ENCODE assay signal across 14 cellular contexts in genomic region chr2:128531856-128532255, GRCh38.
DNase-seq lines count a peak whose midpoint lies in the region; ATAC-seq and TF ChIP-seq lines count a peak whose summit lies in the region.
"Had no signal": no experiment of that assay in that cellular context is flagged by ENCODE, and none has a peak within 500 bp of the region (broad histone marks: within the 10 kb centered on the region; RNA-seq: fewer than 3 reads in every experiment).

No MANE protein-coding gene starts in this region.

- in situ Hi-C loops in IMR-90 (cut with MboI; ENCODE audit: low sequenced_read_pairs) = loop anchor here (10.0 kb wide), 1 partner anchor 207 kb away; no protein-coding TSS in a partner anchor

- H3K23ac ChIP-seq in IMR-90 (ENCODE audit: low read depth, low read length) = no peak overlapping the region

- H3K56ac ChIP-seq in IMR-90 (ENCODE audit: extremely low read depth, insufficient read depth, low read length) = no peak overlapping the region

- no TSS peak for BruUV-seq in IMR-90 (replicated peaks; lab: Mats Ljungman, UMichigan)

- peak; percentile 25 for TF ChIP-seq CTCF in CD14-positive monocyte (IDR thresholded peaks at IDR 0.05)
- 0 out of 2 replicates have a peak, but pooled peaks have one; percentile 17 for TF ChIP-seq CTCF in IMR-90 (conservative IDR thresholded peaks at IDR 0.05; ENCODE audit: low read depth, low read length)
- TF ChIP-seq CTCF in VCaP (conservative IDR thresholded peaks at IDR 0.05) = peak; percentile 37
- TF ChIP-seq CTCF in left lung (IDR thresholded peaks at IDR 0.05) = no peak

- H3K79me1 ChIP-seq in IMR-90 (ENCODE audit: low read depth in 1 of 2, low read length in 2 of 2) = no peaks in the 10 kb centered on the region

- H3K4me1 Mint-ChIP-seq in CD14-positive monocyte = peaks cover 12% of the 10 kb centered on the region
- H3K4me1 Mint-ChIP-seq: activated naive CD8-positive, alpha-beta T cell treated with anti-CD3 and anti-CD28 coated beads, Interleukin-2, amount 10 ng/mL, durations not matched to agents 7 days and 5 days had no signal

- TF ChIP-seq RAD21 in IMR-90 (IDR thresholded peaks at IDR 0.05; ENCODE audit: low read length) = 0 out of 2 replicates have a peak, but pooled peaks have one; percentile 2

- no peak overlapping the region for H3K4me3 ChIP-seq in IMR-90 (ENCODE audit: insufficient read depth, low read depth, low read length)
- no peak overlapping the region for H3K4me3 ChIP-seq in left lung
- H3K4me3 ChIP-seq: sigmoid colon had no signal

- TF ChIP-seq POLR2A in IMR-90 (IDR thresholded peaks at IDR 0.05; ENCODE audit: low read depth, low read length) = no peak

- dilution Hi-C loops in IMR-90 (cut with HindIII; ENCODE audit: low sequenced_read_pairs, unreplicated experiment) = no loop called here

- no peaks in the 10 kb centered on the region for H3K36me3 Mint-ChIP-seq in CD14-positive monocyte
- H3K36me3 Mint-ChIP-seq: activated naive CD8-positive, alpha-beta T cell treated with anti-CD3 and anti-CD28 coated beads, Interleukin-2, amount 10 ng/mL, durations not matched to agents 7 days and 5 days; CD4-positive, alpha-beta memory T cell; T-cell had no signal

- POLR2A ChIA-PET in IMR-90 (lab: Charles Lee; ENCODE audit: unreplicated experiment) = no interaction called here

- CTCF ChIA-PET in IMR-90 (lab: Yijun Ruan, JAX) = no interaction called here

- no peak for DNase-seq in CD14-positive monocyte (ENCODE audit: low spot score)
- no peak for DNase-seq in IMR-90
- no peak for DNase-seq in left lobe of liver (ENCODE audit: low spot score)
- no peak for DNase-seq in left lung
- no peak for DNase-seq in amniotic stem cell (lab: John Stamatoyannopoulos, UW)
- no peak for DNase-seq in activated CD4-positive, alpha-beta T cell treated with anti-CD3 and anti-CD28 coated beads, Interleukin-2, amount 50 U/mL, for 1 hour
- DNase-seq: activated naive CD8-positive, alpha-beta T cell treated with anti-CD3 and anti-CD28 coated beads, Interleukin-2, amount 10 ng/mL, durations not matched to agents 7 days and 5 days; CD4-positive, alpha-beta memory T cell; NCI-H1048; NK-92 treated with Interleukin-12 subunit alpha and Interleukin-12 subunit beta, amount 100 ng/mL, for 24 hours; sigmoid colon; T-cell had no signal

- no peak overlapping the region for H2BK120ac ChIP-seq in IMR-90 (ENCODE audit: low read depth, low read length)

- H4K91ac ChIP-seq in IMR-90 (ENCODE audit: insufficient read depth, low read depth, low read length) = no peak overlapping the region

- no peak overlapping the region for H2BK5ac ChIP-seq in IMR-90 (ENCODE audit: low read depth, low read length, poor library complexity, severe bottlenecking)

- H3K36me3 ChIP-seq in IMR-90 (ENCODE audit: control insufficient read depth, insufficient read depth, low read length) = no peaks in the 10 kb centered on the region
- H3K36me3 ChIP-seq in left lung = no peaks in the 10 kb centered on the region
- H3K36me3 ChIP-seq: sigmoid colon had no signal

- peak overlapping the region in 1 of 7 donors; percentile 16 for H3K27ac Mint-ChIP-seq in CD14-positive monocyte
- H3K27ac Mint-ChIP-seq: activated naive CD8-positive, alpha-beta T cell treated with anti-CD3 and anti-CD28 coated beads, Interleukin-2, amount 10 ng/mL, durations not matched to agents 7 days and 5 days; CD4-positive, alpha-beta memory T cell; T-cell had no signal

- no peak overlapping the region for H3K14ac ChIP-seq in IMR-90 (replicated peaks; ENCODE audit: low read depth, low read length)

- no peaks in the 10 kb centered on the region; the same call in 1 of the 2 replicates for H3K27me3 ChIP-seq in IMR-90 (ENCODE audit: control insufficient read depth, insufficient read depth, low read length)
- H3K27me3 ChIP-seq in left lung = no peaks in the 10 kb centered on the region
- H3K27me3 ChIP-seq: sigmoid colon had no signal

- H3K4me1 ChIP-seq in IMR-90 (ENCODE audit: control insufficient read depth, insufficient read depth, low read length) = peaks cover under 1% of the 10 kb centered on the region; the same call in 1 of the 2 replicates
- no peaks in the 10 kb centered on the region for H3K4me1 ChIP-seq in left lung
- H3K4me1 ChIP-seq: sigmoid colon had no signal

- H3K9me1 ChIP-seq in IMR-90 (ENCODE audit: insufficient read depth, low read length) = no peaks in the 10 kb centered on the region; the same call in none of the 2 replicates

- no peak overlapping the region for H2AK9ac ChIP-seq in IMR-90 (replicated peaks; ENCODE audit: low read depth, low read length, poor library complexity)

- H3K27ac ChIP-seq in IMR-90 (ENCODE audit: insufficient read depth, low read length) (no peak overlapping the region), VCaP (no peak overlapping the region), left lung (no peak overlapping the region)
- H3K27ac ChIP-seq: sigmoid colon had no signal

- H2BK20ac ChIP-seq in IMR-90 (ENCODE audit: low read depth, low read length) = no peak overlapping the region

- no peak overlapping the region for H3K4me2 ChIP-seq in IMR-90 (ENCODE audit: low read depth, low read length)

- no peak overlapping the region for H3K18ac ChIP-seq in IMR-90 (ENCODE audit: low read depth, low read length)

- H3K9ac ChIP-seq in IMR-90 (ENCODE audit: low read depth, low read length) = no peak overlapping the region

- no peak overlapping the region for H2AFZ ChIP-seq in IMR-90 (replicated peaks; ENCODE audit: low read length, poor library complexity)

- no peak overlapping the region for H3K4ac ChIP-seq in IMR-90 (ENCODE audit: low read depth, low read length)

- H3K4me3 Mint-ChIP-seq in CD14-positive monocyte = no peak overlapping the region
- H3K4me3 Mint-ChIP-seq: activated naive CD8-positive, alpha-beta T cell treated with anti-CD3 and anti-CD28 coated beads, Interleukin-2, amount 10 ng/mL, durations not matched to agents 7 days and 5 days; CD4-positive, alpha-beta memory T cell; T-cell had no signal

- no peaks in the 10 kb centered on the region for H4K20me1 ChIP-seq in IMR-90 (ENCODE audit: insufficient read depth, low read length)

- no peak overlapping the region for H4K8ac ChIP-seq in IMR-90 (ENCODE audit: low read depth in 2 of 2, low read length in 2 of 2)

- no peak for ATAC-seq in IMR-90 (ENCODE audit: low read depth)
- peak; percentile 27 for ATAC-seq in left lobe of liver
- ATAC-seq in GM21447 (IDR thresholded peaks at IDR 0.05; ENCODE audit: unreplicated experiment) = no peak
- no peak for ATAC-seq in left lung
- ATAC-seq: T-cell had no signal

- intact Hi-C loops in CD14-positive monocyte (cut with micrococcal nuclease) (loop anchor here in 1 of 2 donors (5.0 kb wide), 1 partner anchor 210 kb away; no protein-coding TSS in a partner anchor), IMR-90 (cut with micrococcal nuclease) (loop anchor here (1.0 kb wide), 1 partner anchor 210 kb away; no protein-coding TSS in a partner anchor), left lung (cut with DNase I) (no loop called here)

- no peak overlapping the region for H2BK15ac ChIP-seq in IMR-90 (ENCODE audit: low read depth, low read length)

- peaks cover 0 to 6% (median 1%) of the 10 kb centered on the region in 3 donors for H3K27me3 Mint-ChIP-seq in CD14-positive monocyte (ENCODE audit: low read depth in 3 of 3)

- no peak overlapping the region for H2AK5ac ChIP-seq in IMR-90 (ENCODE audit: low read depth, low read length)

- H4K5ac ChIP-seq in IMR-90 (ENCODE audit: low read depth, low read length) = no peak overlapping the region

- H3K9me3 Mint-ChIP-seq in CD14-positive monocyte = peaks cover 0 to 2% (median 0%) of the 10 kb centered on the region in 7 donors
- H3K9me3 Mint-ChIP-seq: activated naive CD8-positive, alpha-beta T cell treated with anti-CD3 and anti-CD28 coated beads, Interleukin-2, amount 10 ng/mL, durations not matched to agents 7 days and 5 days; CD4-positive, alpha-beta memory T cell; T-cell had no signal

- H3K9me3 ChIP-seq in IMR-90 (ENCODE audit: control insufficient read depth, insufficient read depth, low read length) (no peaks in the 10 kb centered on the region), left lung (no peaks in the 10 kb centered on the region)
- H3K9me3 ChIP-seq: sigmoid colon had no signal

TF ChIP-seq in IMR-90, 13 proteins besides CTCF, POLR2A, EP300 and RAD21:
- TF ChIP-seq SMC3 (IDR thresholded peaks at IDR 0.05; ENCODE audit: low read depth, low read length) (no peak), FOS (IDR thresholded peaks at IDR 0.05; ENCODE audit: low read depth, low read length) (no peak), CEBPB (IDR thresholded peaks at IDR 0.05; ENCODE audit: low read depth, low read length) (no peak), BHLHE40 (IDR thresholded peaks at IDR 0.05; ENCODE audit: low read depth, low read length) (no peak), RFX5 (IDR thresholded peaks at IDR 0.05; ENCODE audit: low read depth, low read length) (no peak), CHD1 (IDR thresholded peaks at IDR 0.05; ENCODE audit: low read depth, low read length) (no peak), MAFK (IDR thresholded peaks at IDR 0.05; ENCODE audit: low read depth, low read length) (no peak), ELK1 (IDR thresholded peaks at IDR 0.05; ENCODE audit: borderline replicate concordance, low read depth, low read length) (no peak), RCOR1 (IDR thresholded peaks at IDR 0.05; ENCODE audit: insufficient replicate concordance, low read length) (no peak)

Comparison
In these comparisons a context has a peak if more than half of its experiments do, and no peak if none do; other contexts are left out.
1. CTCF ChIP-seq: peak in CD14-positive monocyte (single experiment), IMR-90 (single experiment) and VCaP (single experiment); none in left lung (0 of 2).